Comparison of ENCODE assay signal across 7 cellular contexts in the genomic region with DNA sequence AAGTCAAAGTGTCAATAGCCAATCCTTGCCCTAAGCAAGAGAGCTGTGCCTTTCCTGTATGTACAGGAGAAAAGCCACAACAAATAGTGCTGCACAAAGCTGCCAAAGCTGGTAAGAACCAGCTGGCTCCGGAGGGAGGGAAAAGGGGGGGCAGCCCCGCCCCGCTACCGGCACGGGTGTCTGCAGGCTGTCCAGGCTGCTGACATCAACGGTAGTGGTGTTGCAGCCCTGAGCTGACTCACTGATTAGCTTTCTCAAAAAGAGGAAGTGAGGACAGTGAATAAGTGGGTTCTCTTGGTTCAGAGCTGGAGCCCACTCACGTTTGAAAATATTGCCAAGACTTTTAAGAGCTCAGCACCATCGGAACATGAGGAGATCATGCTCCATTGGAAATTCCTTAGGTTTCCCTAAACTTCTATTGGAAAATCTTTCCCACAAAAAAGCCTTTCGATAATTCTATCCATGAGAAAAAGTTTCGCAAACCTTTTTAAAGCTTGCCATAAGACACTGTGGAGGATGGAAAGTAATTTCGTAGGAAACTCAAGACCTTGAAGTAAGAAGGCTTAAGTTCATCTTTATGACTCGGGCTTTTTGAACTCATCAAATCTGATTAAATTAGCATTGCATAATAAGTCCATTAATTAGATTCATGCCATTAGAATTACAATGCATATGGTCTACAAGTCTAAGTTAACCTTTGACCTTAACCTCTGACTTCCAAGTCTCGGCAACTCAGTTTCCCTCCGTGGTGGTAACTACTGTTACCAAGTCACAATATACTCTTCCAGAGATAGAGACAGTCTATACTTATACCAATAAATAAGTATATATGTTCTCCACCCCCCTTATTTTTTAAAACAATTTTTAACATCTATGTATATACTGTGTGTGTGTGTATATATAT.
DNase-seq lines count a peak whose midpoint lies in the region; ATAC-seq, FAIRE-seq and TF ChIP-seq lines count a peak whose summit lies in the region.

No MANE protein-coding gene starts in this region.

- no peak for TF ChIP-seq POLR2A in NB4 (IDR thresholded peaks at IDR 0.05; ENCODE audit: extremely low read depth, insufficient read length)

- peaks cover 3% of the 10 kb centered on the region for H3K4me1 Mint-ChIP-seq in T-helper 2 cell treated with Interferon-gamma antibody and Interleukin-4, amounts not matched to agents 5 μg/mL and 100 μg/mL, for 36 hours (ENCODE audit: low read depth)
- H3K4me1 Mint-ChIP-seq in brain = peaks cover 55% of the 10 kb centered on the region

- DNase-seq in GM18507 (ENCODE audit: extremely low spot score, insufficient read length, low read depth) (peak; percentile 58), NB4 (ENCODE audit: low read depth) (peak; percentile 99), inferior parietal cortex (ENCODE audit: extremely low spot score) (peak; percentile 73)
- peak; percentile 34 for DNase-seq in T-helper 2 cell treated with Interferon-gamma antibody and Interleukin-4, amounts not matched to agents 5 μg/mL and 100 μg/mL, for 36 hours (ENCODE audit: low spot score)
- peak; percentile 4 to 18 for DNase-seq in stimulated activated CD4-positive, alpha-beta T cell treated with anti-CD3 and anti-CD28 coated beads, Interleukin-15, amount 100 ng/mL, for 1 hour (ENCODE audit: low read depth in 1 of 2, low spot score in 1 of 2)

- H3K4me3 ChIP-seq in NB4 (ENCODE audit: low read depth, low read length) = peak overlapping the region; percentile 42

- FAIRE-seq in GM18507 (lab: Jason Lieb, UNC) = peak; percentile 92

- H3K36me3 Mint-ChIP-seq in T-helper 2 cell treated with Interferon-gamma antibody and Interleukin-4, amounts not matched to agents 5 μg/mL and 100 μg/mL, for 36 hours (ENCODE audit: low read depth) = no peaks in the 10 kb centered on the region
- H3K36me3 Mint-ChIP-seq in brain = peaks cover 33% of the 10 kb centered on the region

- ATAC-seq in HG02759 (IDR thresholded peaks at IDR 0.05; ENCODE audit: unreplicated experiment) = peak; percentile 96

- H3K4me3 Mint-ChIP-seq in T-helper 2 cell treated with Interferon-gamma antibody and Interleukin-4, amounts not matched to agents 5 μg/mL and 100 μg/mL, for 36 hours = peak overlapping the region; percentile 9
- peak overlapping the region in 2 of 5 experiments; percentile 42 to 43 for H3K4me3 Mint-ChIP-seq in brain

- H3K9me3 Mint-ChIP-seq in T-helper 2 cell treated with Interferon-gamma antibody and Interleukin-4, amounts not matched to agents 5 μg/mL and 100 μg/mL, for 36 hours = no peaks in the 10 kb centered on the region
- H3K9me3 Mint-ChIP-seq in brain = peaks cover 0 to 5% (median 0%) of the 10 kb centered on the region in 5 experiments

- H3K27me3 Mint-ChIP-seq in T-helper 2 cell treated with Interferon-gamma antibody and Interleukin-4, amounts not matched to agents 5 μg/mL and 100 μg/mL, for 36 hours (ENCODE audit: low read depth) = no peaks in the 10 kb centered on the region
- H3K27me3 Mint-ChIP-seq in brain = peaks cover 4% of the 10 kb centered on the region

- TF ChIP-seq CTCF in NB4 (IDR thresholded peaks at IDR 0.05; ENCODE audit: low read depth, low read length) = no peak
- TF ChIP-seq CTCF in brain (conservative IDR thresholded peaks at IDR 0.05) = no peak

- H3K27ac Mint-ChIP-seq in T-helper 2 cell treated with Interferon-gamma antibody and Interleukin-4, amounts not matched to agents 5 μg/mL and 100 μg/mL, for 36 hours = no peak overlapping the region
- H3K27ac Mint-ChIP-seq in brain = peak overlapping the region in 4 of 5 experiments; percentile 52 to 93 (median 88)

Comparison
In these comparisons a context has a peak if more than half of its experiments do, and no peak if none do; other contexts are left out.
1. Peak in every context shown above with its lines: DNase-seq, ATAC-seq and H3K4me3 ChIP-seq.
2. DNase-seq: peak in every context shown above with its lines; median percentile 99 in NB4; 73 in inferior parietal cortex; 58 in GM18507; 34 in T-helper 2 cell treated with Interferon-gamma antibody and Interleukin-4, amounts not matched to agents 5 μg/mL and 100 μg/mL, for 36 hours; 11 in stimulated activated CD4-positive, alpha-beta T cell treated with anti-CD3 and anti-CD28 coated beads, Interleukin-15, amount 100 ng/mL, for 1 hour.